ENCODE assay signal across 25 cellular contexts in genomic region chr16:6861136-6861535, GRCh38.
"Had no signal": no experiment of that assay in that cellular context is flagged by ENCODE, and none has a peak within 500 bp of the region (broad histone marks: within the 10 kb centered on the region; RNA-seq: fewer than 3 reads in every experiment).

No MANE protein-coding gene starts in this region.

- H3K36me3 ChIP-seq: esophagus muscularis mucosa, gastroesophageal sphincter, heart left ventricle, right lobe of liver, thoracic aorta, tibial nerve, upper lobe of left lung had no signal

- H3K4me3 ChIP-seq: dorsolateral prefrontal cortex, esophagus muscularis mucosa, gastroesophageal sphincter, heart left ventricle, hepatocyte, lung, mucosa of descending colon, right lobe of liver, thoracic aorta, tibial nerve, upper lobe of left lung had no signal

- H3K9ac ChIP-seq: parathyroid adenoma had no signal

- H3K4me2 ChIP-seq: hepatocyte had no signal

- H3K27me3 Mint-ChIP-seq: memory B cell; naive B cell; natural killer cell treated with Interleukin-12 subunit alpha and Interleukin-12 subunit beta and Interleukin-15 and Interleukin-18, amount 100 ng/mL, for 72 hours; stimulated activated naive B cell treated with anti-CD40 and anti-IgM and Interleukin-4, amounts not matched to agents 10 μg/mL and 1 μg/mL and 100 μg/mL, for 72 hours; stimulated activated naive CD8-positive, alpha-beta T cell treated with anti-CD3 and anti-CD28 coated beads, Interleukin-15, Interleukin-2, amounts not matched to agents 100 ng/mL and 50 ng/mL, for 24 hours had no signal

- H3K79me2 ChIP-seq: hepatocyte, parathyroid adenoma had no signal

- ATAC-seq: foreskin keratinocyte; gastroesophageal sphincter; heart left ventricle; mucosa of descending colon; natural killer cell treated with Interleukin-12 subunit alpha and Interleukin-12 subunit beta and Interleukin-15 and Interleukin-18, amount 100 ng/mL, for 72 hours; right lobe of liver; stimulated activated naive B cell treated with anti-CD40 and anti-IgM and Interleukin-4, amounts not matched to agents 10 μg/mL and 1 μg/mL and 100 μg/mL, for 72 hours had no signal

- H3K4me1 ChIP-seq: esophagus muscularis mucosa, foreskin keratinocyte, gastroesophageal sphincter, heart left ventricle, parathyroid adenoma, right lobe of liver, upper lobe of left lung had no signal

- H3K27me3 ChIP-seq: dorsolateral prefrontal cortex, esophagus muscularis mucosa, foreskin keratinocyte, gastroesophageal sphincter, heart left ventricle, right lobe of liver, tibial nerve, upper lobe of left lung had no signal

- H3K4me3 Mint-ChIP-seq: memory B cell; mesothelial cell of epicardium; naive B cell; natural killer cell treated with Interleukin-12 subunit alpha and Interleukin-12 subunit beta and Interleukin-15 and Interleukin-18, amount 100 ng/mL, for 72 hours; neural crest cell; stimulated activated naive B cell treated with anti-CD40 and anti-IgM and Interleukin-4, amounts not matched to agents 10 μg/mL and 1 μg/mL and 100 μg/mL, for 72 hours; stimulated activated naive CD8-positive, alpha-beta T cell treated with anti-CD3 and anti-CD28 coated beads, Interleukin-15, Interleukin-2, amounts not matched to agents 100 ng/mL and 50 ng/mL, for 24 hours had no signal

- H3K4me1 Mint-ChIP-seq: mesothelial cell of epicardium; naive B cell; stimulated activated naive B cell treated with anti-CD40 and anti-IgM and Interleukin-4, amounts not matched to agents 10 μg/mL and 1 μg/mL and 100 μg/mL, for 72 hours had no signal

- H3K27ac ChIP-seq: dorsolateral prefrontal cortex, esophagus muscularis mucosa, foreskin keratinocyte, gastroesophageal sphincter, heart left ventricle, hepatocyte, parathyroid adenoma, right lobe of liver, thoracic aorta, upper lobe of left lung had no signal

- H3K27ac Mint-ChIP-seq: memory B cell; mesothelial cell of epicardium; naive B cell; natural killer cell treated with Interleukin-12 subunit alpha and Interleukin-12 subunit beta and Interleukin-15 and Interleukin-18, amount 100 ng/mL, for 72 hours; progenitor cell of endocrine pancreas; stimulated activated naive B cell treated with anti-CD40 and anti-IgM and Interleukin-4, amounts not matched to agents 10 μg/mL and 1 μg/mL and 100 μg/mL, for 72 hours; stimulated activated naive CD8-positive, alpha-beta T cell treated with anti-CD3 and anti-CD28 coated beads, Interleukin-15, Interleukin-2, amounts not matched to agents 100 ng/mL and 50 ng/mL, for 24 hours had no signal

- H3K9me3 Mint-ChIP-seq: mesothelial cell of epicardium; neural crest cell; stimulated activated naive B cell treated with anti-CD40 and anti-IgM and Interleukin-4, amounts not matched to agents 10 μg/mL and 1 μg/mL and 100 μg/mL, for 72 hours had no signal

- H3K36me3 Mint-ChIP-seq: memory B cell; mesothelial cell of epicardium; naive B cell; natural killer cell treated with Interleukin-12 subunit alpha and Interleukin-12 subunit beta and Interleukin-15 and Interleukin-18, amount 100 ng/mL, for 72 hours; stimulated activated naive B cell treated with anti-CD40 and anti-IgM and Interleukin-4, amounts not matched to agents 10 μg/mL and 1 μg/mL and 100 μg/mL, for 72 hours had no signal

- DNase-seq: dorsolateral prefrontal cortex; effector CD4-positive, alpha-beta T cell; foreskin keratinocyte; heart left ventricle; mucosa of descending colon; naive B cell; right lobe of liver; small intestine; stimulated activated CD4-positive, alpha-beta T cell treated with anti-CD3 and anti-CD28 coated beads, Interleukin-15, amount 100 ng/mL, for 24 hours; stimulated activated CD4-positive, alpha-beta T cell treated with anti-CD3 and anti-CD28 coated beads, Interleukin-2, amount 100 ng/mL, for 48 hours; stimulated activated naive B cell treated with anti-CD40 and anti-IgM and Interleukin-4, amounts not matched to agents 10 μg/mL and 1 μg/mL and 100 μg/mL, for 72 hours; upper lobe of left lung had no signal

- H2AFZ ChIP-seq: hepatocyte, parathyroid adenoma had no signal

- H3K9me3 ChIP-seq: esophagus muscularis mucosa, gastroesophageal sphincter, heart left ventricle, mucosa of descending colon, right lobe of liver, thoracic aorta, tibial nerve, upper lobe of left lung had no signal
